In genomic region chr21:15015622-15016471, GRCh38 we compare ENCODE assay signal across 15 cellular contexts. TPM values are rescaled to one million over a fixed set of nuclear protein-coding genes. Genes with fewer than 3 reads are reported as not detected.
DNase-seq lines count a peak whose midpoint lies in the region; ATAC-seq, FAIRE-seq and TF ChIP-seq lines count a peak whose summit lies in the region.
"Had no signal": no experiment of that assay in that cellular context is flagged by ENCODE, and none has a peak within 500 bp of the region (broad histone marks: within the 10 kb centered on the region; RNA-seq: fewer than 3 reads in every experiment).

No MANE protein-coding gene starts in this region.

- POLR2A ChIA-PET in AG04449 (lab: Yijun Ruan, JAX) (interaction anchor here (1.0 to 1.9 kb wide), 2 partner anchors 49 to 135 kb away, joined by 3 to 6 read pairs; partner anchors contain the start of gene NRIP1), K562 (lab: Yijun Ruan, JAX) (no interaction called here), WTC11 (lab: Charles Lee) (no interaction called here)

- H3K4me3 Mint-ChIP-seq in WTC11, result no peak overlapping the region
- H3K4me3 Mint-ChIP-seq: activated T-cell treated with anti-CD3 and anti-CD28 coated beads, Interleukin-2, amount 50 U/mL, for 4 hours; dendritic cell treated with granulocyte-macrophage colony-stimulating factor and Interleukin-4, amounts not matched to agents 40 ng/mL and 50 ng/mL, for 4 days had no signal

- H3K4me3 ChIP-seq in AG04449 (ENCODE audit: low read depth, low read length) (no peak overlapping the region), K562 (no peak overlapping the region)
- H3K4me3 ChIP-seq: PC-9, upper lobe of left lung had no signal

- H3K27ac Mint-ChIP-seq in WTC11, result no peak overlapping the region
- H3K27ac Mint-ChIP-seq: dendritic cell treated with granulocyte-macrophage colony-stimulating factor and Interleukin-4, amounts not matched to agents 40 ng/mL and 50 ng/mL, for 4 days had no signal

- intact Hi-C loops in K562 (cut with micrococcal nuclease), result no loop called here

- peaks cover 0 to 4% of the 10 kb centered on the region in 2 experiments; a peak in 1 of 5 replicates for H3K4me1 ChIP-seq in K562 (replicated peaks in 1 of 2; ENCODE audit: control insufficient read depth in 2 of 2, insufficient read depth in 2 of 2, low read length in 2 of 2)

- H3K27me3 Mint-ChIP-seq in WTC11 (ENCODE audit: low read depth), result no peaks in the 10 kb centered on the region
- H3K27me3 Mint-ChIP-seq: CD8-positive, alpha-beta memory T cell; dendritic cell treated with granulocyte-macrophage colony-stimulating factor and Interleukin-4, amounts not matched to agents 40 ng/mL and 50 ng/mL, for 4 days had no signal

- no peak for TF ChIP-seq EP300 in K562 (IDR thresholded peaks at IDR 0.05; ENCODE audit: low read length)

- H2AFZ ChIP-seq in K562 (ENCODE audit: low read depth, low read length), result no peak overlapping the region
- H2AFZ ChIP-seq: PC-9 had no signal

- ATAC-seq in K562 (no peak), WTC11 (no peak)

- H3K27ac ChIP-seq in K562 (ENCODE audit: extremely low read depth, low read depth, low read length), result no peak overlapping the region
- H3K27ac ChIP-seq: PC-9, upper lobe of left lung had no signal

- TF ChIP-seq CTCF in AG04449 (IDR thresholded peaks at IDR 0.05; ENCODE audit: insufficient read depth, low read length, missing control alignments) (no peak), K562 (IDR thresholded peaks at IDR 0.05 in 2 of 3, conservative IDR thresholded peaks at IDR 0.05 in 1 of 3; ENCODE audit: insufficient read depth in 2 of 3, low read depth in 1 of 3, low read length in 3 of 3) (no peak), WTC11 (IDR thresholded peaks at IDR 0.05) (no peak)

- in situ Hi-C loops in K562 (cut with MboI), result no loop called here

- no peak for TF ChIP-seq POLR2A in K562 (conservative IDR thresholded peaks at IDR 0.05)

- H4K20me1 ChIP-seq in K562 (replicated peaks; ENCODE audit: control insufficient read depth, insufficient read depth, low read length), result no peaks in the 10 kb centered on the region

- BruUV-seq in K562 (replicated peaks; lab: Mats Ljungman, UMichigan), result no TSS peak

- H3K79me2 ChIP-seq in K562 (ENCODE audit: control insufficient read depth, insufficient read depth, low read length), result peaks cover 71% of the 10 kb centered on the region

- no peaks in the 10 kb centered on the region for H3K9me3 Mint-ChIP-seq in WTC11
- H3K9me3 Mint-ChIP-seq: activated T-cell treated with anti-CD3 and anti-CD28 coated beads, Interleukin-2, amount 50 U/mL, for 4 hours; CD8-positive, alpha-beta memory T cell; dendritic cell treated with granulocyte-macrophage colony-stimulating factor and Interleukin-4, amounts not matched to agents 40 ng/mL and 50 ng/mL, for 4 days had no signal

- H3K27me3 ChIP-seq in K562 (ENCODE audit: control insufficient read depth in 2 of 2, insufficient read depth in 2 of 2, low read length in 2 of 2), result no peaks in the 10 kb centered on the region
- H3K27me3 ChIP-seq: upper lobe of left lung had no signal

- no peaks in the 10 kb centered on the region for H3K4me1 Mint-ChIP-seq in WTC11

- CTCF ChIA-PET in AG04449 (lab: Yijun Ruan, JAX), result no interaction called here
- CTCF ChIA-PET in K562 (lab: Yijun Ruan, JAX; ENCODE audit: low intra/inter-chr PET ratio), result no interaction called here
- CTCF ChIA-PET in WTC11 (lab: Charles Lee), result no interaction called here

- peaks cover 10% of the 10 kb centered on the region; the same call in 2 of the 3 replicates for H3K36me3 ChIP-seq in K562 (ENCODE audit: control insufficient read depth, insufficient read depth, low read length)
- H3K36me3 ChIP-seq: upper lobe of left lung had no signal

- FAIRE-seq in K562 (lab: Jason Lieb, UNC), result no peak

- H3K9me1 ChIP-seq in K562 (ENCODE audit: control insufficient read depth, insufficient read depth, low read length), result no peaks in the 10 kb centered on the region

- DNase-seq in AG04449 (ENCODE audit: low read depth, low spot score) (peak; percentile 80), HCEC 1CT (peak; percentile 96), K562 (ENCODE audit: extremely low read depth in 1 of 4, low spot score in 3 of 4) (no peak), kidney glomerular epithelial cell (lab: John Stamatoyannopoulos, UW) (peak; percentile 27), WTC11 (ENCODE audit: low spot score) (no peak), SK-N-DZ (ENCODE audit: low spot score) (no peak), NCI-H2196 (lab: John Stamatoyannopoulos, UW; ENCODE audit: unreplicated experiment) (no peak), medulla oblongata (ENCODE audit: extremely low spot score) (no peak)
- DNase-seq: activated T-cell treated with anti-CD3 and anti-CD28 coated beads, Interleukin-2, amount 50 U/mL, for 4 hours; CD8-positive, alpha-beta memory T cell; hypothalamus; Kasumi-1; upper lobe of left lung had no signal

- no peaks in the 10 kb centered on the region for H3K36me3 Mint-ChIP-seq in WTC11

- TF ChIP-seq RAD21 in K562 (CRISPR knock-in tag; conservative IDR thresholded peaks at IDR 0.05 in 1 of 2, IDR thresholded peaks at IDR 0.05 in 1 of 2), result no peak

- no peak overlapping the region for H3K9ac ChIP-seq in K562 (ENCODE audit: insufficient read depth in 1 of 2, low read depth in 2 of 2, low read length in 2 of 2)

- H3K9me3 ChIP-seq in K562 (replicated peaks; ENCODE audit: control insufficient read depth, insufficient read depth, low read depth, low read length), result no peaks in the 10 kb centered on the region
- H3K9me3 ChIP-seq: upper lobe of left lung had no signal

- WGBS in K562 (ENCODE audit: insufficient coverage, low coverage, missing lambda C conversion rate), result 73% methylated on average over 5 of the region's 5 CpGs

- no peak overlapping the region for H3K4me2 ChIP-seq in K562 (ENCODE audit: insufficient read depth, low read length)
- H3K4me2 ChIP-seq: PC-9 had no signal

TF ChIP-seq in K562, 482 proteins besides CTCF, POLR2A, EP300 and RAD21 (continues in another document):
- TF ChIP-seq MAFG (tag; conservative IDR thresholded peaks at IDR 0.05) (peak; percentile 50), C11orf30 (IDR thresholded peaks at IDR 0.05; ENCODE audit: low read depth) (peak; percentile 71)

TF ChIP-seq in WTC11, 78 proteins besides CTCF, POLR2A, EP300 and RAD21 (continues in another document):
- TF ChIP-seq ZNF423 (CRISPR knock-in tag; IDR thresholded peaks at IDR 0.05) (no peak), GRHL2 (CRISPR knock-in tag; IDR thresholded peaks at IDR 0.05; ENCODE audit: insufficient replicate concordance, severe bottlenecking) (no peak), MLX (CRISPR knock-in tag; IDR thresholded peaks at IDR 0.05) (no peak), GABPB1 (CRISPR knock-in tag; IDR thresholded peaks at IDR 0.05) (no peak), IRF2 (CRISPR knock-in tag; IDR thresholded peaks at IDR 0.05; ENCODE audit: borderline replicate concordance, low read depth) (no peak), NR1H2 (CRISPR knock-in tag; IDR thresholded peaks at IDR 0.05) (no peak), TCF7 (CRISPR knock-in tag; IDR thresholded peaks at IDR 0.05; ENCODE audit: low read depth) (no peak), ZNF425 (CRISPR knock-in tag; conservative IDR thresholded peaks at IDR 0.05) (no peak)

RNA-seq across cellular contexts. Expression of gene NRIP1, which starts 49.0 kb away (rescaled TPM):
- total RNA-seq in K562 (2011; cell fraction: chromatin; rRNA removed; ENCODE audit: low replicate concordance), result 9.0 and 32.0 TPM in 2 replicates
- total RNA-seq in K562 (2011; cell fraction: nucleolus; rRNA removed), result 6.2 and 11.7 TPM in 2 replicates
- 13.6 and 23.1 TPM in 2 replicates for total RNA-seq in K562 (2011; cell fraction: nucleoplasm; rRNA removed)
- total RNA-seq in K562 (2014; rRNA removed) (20.0 and 21.5 TPM in 2 replicates), K562 (2014; rRNA removed; fragmentation: Illumina TruSeq; extraction: Trizol) (42.8 and 51.2 TPM in 2 replicates), K562 (2015; rRNA removed; fragmentation: Illumina TruSeq; extraction: Trizol) (36.8 and 39.0 TPM in 2 replicates), K562 (2021) (31.8 and 38.7 TPM in 2 replicates), WTC11 (2021) (8.0 to 10.3 TPM (median 8.8 TPM) in 3 replicates)
- polyA plus RNA-seq in K562 (2011; rRNA removed) (16.2 and 17.1 TPM in 2 replicates), K562 (2014; fragmentation: Illumina TruSeq; extraction: Trizol) (17.2 and 19.6 TPM in 2 replicates), K562 (2014; fragmentation: Nextera tagmentation; extraction: Ambion mirVana) (1 to 10 TPM; 4.3 to 6.3 TPM), K562 (2014; rRNA removed) (9.8 and 10.9 TPM in 2 replicates)
- polyA plus RNA-seq in K562 (2011; cell fraction: cytosol; rRNA removed), result 2.5 and 6.4 TPM in 2 replicates
- polyA plus RNA-seq in K562 (2011; cell fraction: nucleus; rRNA removed), result 8.3 and 13.4 TPM in 2 replicates
- polyA plus RNA-seq in K562 (2012), result 8.2 and 14.6 TPM in 2 replicates
- polyA minus RNA-seq in K562 (2011; rRNA and poly(A)+ RNA removed), result 75.5 and 131 TPM in 2 replicates
- 20.7 and 24.4 TPM in 2 replicates for polyA minus RNA-seq in K562 (2011; cell fraction: cytosol; rRNA and poly(A)+ RNA removed)
- polyA minus RNA-seq in K562 (2011; cell fraction: nucleus; rRNA and poly(A)+ RNA removed), result 15.5 and 40.9 TPM in 2 replicates
- polyA plus RNA-seq in SK-N-DZ (2014; cell fraction: cytosol; rRNA removed), result 18.6 and 18.9 TPM in 2 replicates
- polyA plus RNA-seq in SK-N-DZ (2014; cell fraction: nucleus; rRNA removed), result 16.3 and 17.7 TPM in 2 replicates

Comparison
In these comparisons a context has a peak if more than half of its experiments do, and no peak if none do; other contexts are left out.
1. DNase-seq: peak in AG04449 (single experiment), HCEC 1CT (single experiment) and kidney glomerular epithelial cell (single experiment); none in K562 (0 of 4), WTC11 (single experiment), SK-N-DZ (single experiment), NCI-H2196 (single experiment) and medulla oblongata (single experiment).